ENCODE assay signal across 8 cellular contexts in the genomic region with DNA sequence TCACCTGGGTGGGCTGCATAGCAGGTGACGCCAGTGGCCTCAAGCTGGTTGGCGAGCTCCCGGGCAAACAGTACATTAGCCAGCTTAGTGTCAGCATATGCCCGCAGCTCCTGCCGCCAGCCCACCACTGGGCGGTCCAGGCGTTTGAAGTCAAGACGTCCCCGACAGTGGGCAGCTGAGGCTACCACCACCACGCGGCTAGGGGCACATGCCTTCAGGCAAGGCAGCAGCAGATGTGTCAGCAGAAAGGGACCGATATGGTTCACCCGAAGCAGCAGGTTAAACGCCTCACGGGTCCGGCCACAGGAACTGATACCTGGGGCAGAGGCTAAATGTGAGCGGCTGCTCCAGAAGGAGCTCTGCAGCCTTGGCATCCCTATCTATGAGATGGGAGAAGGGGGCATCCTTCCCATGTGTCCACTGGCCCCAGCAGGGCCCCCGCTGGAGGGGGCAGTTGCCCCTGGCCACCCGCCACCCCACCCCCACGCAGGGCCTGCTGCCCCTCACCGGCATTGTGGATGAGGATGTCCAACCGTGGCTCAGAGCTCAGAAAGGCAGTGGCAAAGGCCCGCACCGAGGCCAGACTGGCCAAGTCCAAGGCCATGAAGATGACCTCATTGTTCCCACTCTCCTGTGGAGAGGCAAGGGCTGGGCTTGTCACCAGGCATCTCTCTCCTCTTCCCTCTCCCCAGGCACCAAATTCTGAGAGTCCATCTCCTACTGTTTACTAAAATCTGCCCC. TPM values are rescaled to one million over a fixed set of nuclear protein-coding genes. Genes with fewer than 3 reads are reported as not detected.
DNase-seq lines count a peak whose midpoint lies in the region; ATAC-seq and TF ChIP-seq lines count a peak whose summit lies in the region.
"Had no signal": no experiment of that assay in that cellular context is flagged by ENCODE, and none has a peak within 500 bp of the region (broad histone marks: within the 10 kb centered on the region; RNA-seq: fewer than 3 reads in every experiment).

No MANE protein-coding gene starts in this region.

- TF ChIP-seq CTCF in 22Rv1 (IDR thresholded peaks at IDR 0.05), result no peak

- H3K9me3 Mint-ChIP-seq in effector memory CD8-positive, alpha-beta T cell, result no peaks in the 10 kb centered on the region

- DNase-seq in Jurkat, Clone E6-1 (ENCODE audit: low read depth, low spot score), result no peak
- DNase-seq in effector memory CD8-positive, alpha-beta T cell, result no peak
- DNase-seq in NCI-H510A treated with DMSO at 0.1 percent for 48 hours (lab: John Stamatoyannopoulos, UW), result no peak
- DNase-seq in GM19238 (ENCODE audit: insufficient read length, low spot score), result no peak
- DNase-seq: heart right ventricle, psoas muscle had no signal

- no peak for ATAC-seq in effector memory CD8-positive, alpha-beta T cell (replicated peaks)
- no peak for ATAC-seq in HG03045 (IDR thresholded peaks at IDR 0.05; ENCODE audit: unreplicated experiment)
- ATAC-seq: heart right ventricle, psoas muscle had no signal

- H3K4me1 Mint-ChIP-seq in effector memory CD8-positive, alpha-beta T cell (ENCODE audit: low read depth in 2 of 2), result peaks cover 40 to 49% of the 10 kb centered on the region in 2 donors

- peak overlapping the region in 1 of 2 donors; percentile 86 for H3K27ac Mint-ChIP-seq in effector memory CD8-positive, alpha-beta T cell

- no peaks in the 10 kb centered on the region for H3K27me3 Mint-ChIP-seq in effector memory CD8-positive, alpha-beta T cell

- peak overlapping the region; percentile 82 to 87 for H3K4me3 Mint-ChIP-seq in effector memory CD8-positive, alpha-beta T cell

- H3K4me3 ChIP-seq in Jurkat, Clone E6-1 (ENCODE audit: low read length), result peak overlapping the region; percentile 79

- H3K27ac ChIP-seq in 22Rv1, result peak overlapping the region; percentile 93

- H3K36me3 Mint-ChIP-seq in effector memory CD8-positive, alpha-beta T cell (ENCODE audit: insufficient read depth), result peaks cover 37% of the 10 kb centered on the region

RNA-seq across cellular contexts. Expression of gene DHRS13, which starts 1.7 kb away (rescaled TPM):
- polyA plus RNA-seq in Jurkat, Clone E6-1 (2012; ENCODE audit: insufficient read depth, insufficient read length), result 13.9 TPM

RNA-seq across cellular contexts. Expression of gene FLOT2, which starts 3.6 kb away (rescaled TPM):
- polyA plus RNA-seq in Jurkat, Clone E6-1 (2012; ENCODE audit: insufficient read depth, insufficient read length), result 92.1 TPM

RNA-seq across cellular contexts. Expression of gene ERAL1, which starts 46.3 kb away (rescaled TPM):
- polyA plus RNA-seq in Jurkat, Clone E6-1 (2012; ENCODE audit: insufficient read depth, insufficient read length), result 83.4 TPM

RNA-seq across cellular contexts. Expression of gene PHF12, which starts 50.2 kb away (rescaled TPM):
- polyA plus RNA-seq in Jurkat, Clone E6-1 (2012; ENCODE audit: insufficient read depth, insufficient read length), result 56.4 TPM

RNA-seq across cellular contexts. Expression of gene FAM222B, which starts 58.6 kb away (rescaled TPM):
- 12.1 TPM for polyA plus RNA-seq in Jurkat, Clone E6-1 (2012; ENCODE audit: insufficient read depth, insufficient read length)
